Comparison of ENCODE assay signal across 11 cellular contexts in the genomic region with DNA sequence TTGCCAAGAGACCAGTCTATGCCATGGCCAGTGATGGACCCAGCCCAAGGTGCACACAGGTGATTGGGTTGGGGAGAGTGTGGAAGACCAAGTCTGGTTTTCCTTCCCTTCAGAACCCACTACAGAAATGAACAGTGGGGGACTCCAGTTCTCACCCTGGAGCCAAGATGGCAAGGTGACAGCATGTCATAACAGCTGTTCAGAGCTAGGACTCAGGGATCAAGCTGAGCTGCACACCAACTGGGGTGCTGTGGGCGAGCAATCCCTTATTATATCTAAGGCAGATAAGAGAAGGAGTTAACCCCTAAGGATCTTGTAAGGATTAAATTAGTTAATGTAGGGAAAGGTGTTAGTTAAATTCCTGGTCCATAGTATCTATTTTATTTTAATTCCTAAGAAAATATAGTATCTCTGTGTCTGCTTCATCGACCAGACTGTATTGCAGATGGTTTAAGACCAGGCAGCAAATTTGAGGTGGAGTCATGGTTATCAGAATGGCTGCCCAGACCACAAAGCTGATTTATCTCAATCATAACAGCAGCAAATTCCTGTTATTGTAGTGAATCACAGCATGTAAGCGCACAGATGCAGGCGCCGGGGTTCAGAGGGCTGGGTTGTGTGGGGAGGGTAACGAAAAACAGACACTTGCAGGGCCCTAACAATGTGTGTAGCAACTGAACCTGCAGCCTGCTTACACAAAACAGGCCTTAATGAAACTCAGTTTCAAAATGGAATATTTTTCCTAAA.
DNase-seq lines count a peak whose midpoint lies in the region; ATAC-seq, FAIRE-seq and TF ChIP-seq lines count a peak whose summit lies in the region.
"Had no signal": no experiment of that assay in that cellular context is flagged by ENCODE, and none has a peak within 500 bp of the region (broad histone marks: within the 10 kb centered on the region; RNA-seq: fewer than 3 reads in every experiment).

No MANE protein-coding gene starts in this region.

- peaks cover 2% of the 10 kb centered on the region for H3K27me3 Mint-ChIP-seq in activated CD8-positive, alpha-beta memory T cell treated with anti-CD3 and anti-CD28 coated beads, Interleukin-2, amount 10 ng/mL, durations not matched to agents 7 days and 5 days
- H3K27me3 Mint-ChIP-seq in type B pancreatic cell: peaks cover 6% of the 10 kb centered on the region

- no peaks in the 10 kb centered on the region for H3K36me3 ChIP-seq in adipocyte (ENCODE audit: control insufficient read depth, insufficient read depth, low read length, severe bottlenecking)

- H3K4me1 ChIP-seq in adipocyte (ENCODE audit: control insufficient read depth, insufficient read depth, low read length): peaks cover 13% of the 10 kb centered on the region

- DNase-seq in activated CD8-positive, alpha-beta memory T cell treated with anti-CD3 and anti-CD28 coated beads, Interleukin-2, amount 10 ng/mL, durations not matched to agents 7 days and 5 days: peak; percentile 38
- no peak for DNase-seq in activated CD8-positive, alpha-beta memory T cell treated with anti-CD3 and anti-CD28 coated beads for 24 hours
- DNase-seq in adipocyte (ENCODE audit: low read depth) (peak; percentile 78), left cardiac atrium (peak; percentile 71), type B pancreatic cell (ENCODE audit: extremely low spot score, unreplicated experiment) (peak; percentile 60), GM19239 (ENCODE audit: insufficient read length, low spot score) (no peak)
- DNase-seq in NK-92 treated with Interleukin-12 subunit alpha and Interleukin-12 subunit beta, amount 100 ng/mL, for 24 hours (lab: John Stamatoyannopoulos, UW): no peak
- DNase-seq: activated T-cell treated with anti-CD3 and anti-CD28 coated beads, Interleukin-2, amount 50 U/mL, for 72 hours; NCI-H1092 had no signal

- H3K9ac ChIP-seq in adipocyte (ENCODE audit: low read length): no peak overlapping the region

- no peak overlapping the region for H3K27ac Mint-ChIP-seq in activated CD8-positive, alpha-beta memory T cell treated with anti-CD3 and anti-CD28 coated beads, Interleukin-2, amount 10 ng/mL, durations not matched to agents 7 days and 5 days
- H3K27ac Mint-ChIP-seq in type B pancreatic cell: no peak overlapping the region

- no peak for ATAC-seq in activated CD8-positive, alpha-beta memory T cell treated with anti-CD3 and anti-CD28 coated beads, Interleukin-2, amount 10 ng/mL, durations not matched to agents 7 days and 5 days
- ATAC-seq in left cardiac atrium (peak in 1 of 2 donors; percentile 67), GM18517 (IDR thresholded peaks at IDR 0.05; ENCODE audit: unreplicated experiment) (no peak)

- no peak for FAIRE-seq in GM19239 (lab: Jason Lieb, UNC)
- FAIRE-seq: colon had no signal

- H3K9me3 Mint-ChIP-seq in activated CD8-positive, alpha-beta memory T cell treated with anti-CD3 and anti-CD28 coated beads, Interleukin-2, amount 10 ng/mL, durations not matched to agents 7 days and 5 days (ENCODE audit: low read depth): no peaks in the 10 kb centered on the region
- peaks cover 11% of the 10 kb centered on the region for H3K9me3 Mint-ChIP-seq in type B pancreatic cell

- peaks cover 5% of the 10 kb centered on the region for H3K27me3 ChIP-seq in adipocyte (replicated peaks; ENCODE audit: control insufficient read depth, insufficient read depth, low read length)

- H3K9me3 ChIP-seq in adipocyte (ENCODE audit: control insufficient read depth, low read length): no peaks in the 10 kb centered on the region

- H3K4me3 ChIP-seq in adipocyte (ENCODE audit: low read length): no peak overlapping the region

- CTCF ChIA-PET in activated CD8-positive, alpha-beta memory T cell treated with anti-CD3 and anti-CD28 coated beads, Interleukin-2, amount 10 ng/mL, durations not matched to agents 7 days and 5 days (lab: Charles Lee): interaction anchor here (0.7 to 1.2 kb wide), 2 partner anchors 11 to 19 kb away, joined by 3 read pairs; no protein-coding TSS in a partner anchor

- intact Hi-C loops in left cardiac atrium (cut with DNase I): no loop called here

- TF ChIP-seq CTCF in type B pancreatic cell (conservative IDR thresholded peaks at IDR 0.05): no peak

- H3K4me3 Mint-ChIP-seq in activated CD8-positive, alpha-beta memory T cell treated with anti-CD3 and anti-CD28 coated beads, Interleukin-2, amount 10 ng/mL, durations not matched to agents 7 days and 5 days: no peak overlapping the region
- no peak overlapping the region for H3K4me3 Mint-ChIP-seq in type B pancreatic cell
- H3K4me3 Mint-ChIP-seq: activated T-cell treated with anti-CD3 and anti-CD28 coated beads, Interleukin-2, amount 50 U/mL, for 72 hours had no signal

- H3K4me1 Mint-ChIP-seq in activated CD8-positive, alpha-beta memory T cell treated with anti-CD3 and anti-CD28 coated beads, Interleukin-2, amount 10 ng/mL, durations not matched to agents 7 days and 5 days: no peaks in the 10 kb centered on the region
- H3K4me1 Mint-ChIP-seq in type B pancreatic cell (ENCODE audit: unreplicated experiment): peaks cover 43% of the 10 kb centered on the region

- no peaks in the 10 kb centered on the region for H3K36me3 Mint-ChIP-seq in activated CD8-positive, alpha-beta memory T cell treated with anti-CD3 and anti-CD28 coated beads, Interleukin-2, amount 10 ng/mL, durations not matched to agents 7 days and 5 days
- H3K36me3 Mint-ChIP-seq in type B pancreatic cell: peaks cover 4% of the 10 kb centered on the region

Comparison
In these comparisons a context has a peak if more than half of its experiments do, and no peak if none do; other contexts are left out.
1. DNase-seq: peak in activated CD8-positive, alpha-beta memory T cell treated with anti-CD3 and anti-CD28 coated beads, Interleukin-2, amount 10 ng/mL, durations not matched to agents 7 days and 5 days (single experiment), adipocyte (single experiment), left cardiac atrium (single experiment) and type B pancreatic cell (single experiment); none in activated CD8-positive, alpha-beta memory T cell treated with anti-CD3 and anti-CD28 coated beads for 24 hours (single experiment), GM19239 (single experiment) and NK-92 treated with Interleukin-12 subunit alpha and Interleukin-12 subunit beta, amount 100 ng/mL, for 24 hours (single experiment).